8 cellular contexts compared by ENCODE assay signal in the genomic region with DNA sequence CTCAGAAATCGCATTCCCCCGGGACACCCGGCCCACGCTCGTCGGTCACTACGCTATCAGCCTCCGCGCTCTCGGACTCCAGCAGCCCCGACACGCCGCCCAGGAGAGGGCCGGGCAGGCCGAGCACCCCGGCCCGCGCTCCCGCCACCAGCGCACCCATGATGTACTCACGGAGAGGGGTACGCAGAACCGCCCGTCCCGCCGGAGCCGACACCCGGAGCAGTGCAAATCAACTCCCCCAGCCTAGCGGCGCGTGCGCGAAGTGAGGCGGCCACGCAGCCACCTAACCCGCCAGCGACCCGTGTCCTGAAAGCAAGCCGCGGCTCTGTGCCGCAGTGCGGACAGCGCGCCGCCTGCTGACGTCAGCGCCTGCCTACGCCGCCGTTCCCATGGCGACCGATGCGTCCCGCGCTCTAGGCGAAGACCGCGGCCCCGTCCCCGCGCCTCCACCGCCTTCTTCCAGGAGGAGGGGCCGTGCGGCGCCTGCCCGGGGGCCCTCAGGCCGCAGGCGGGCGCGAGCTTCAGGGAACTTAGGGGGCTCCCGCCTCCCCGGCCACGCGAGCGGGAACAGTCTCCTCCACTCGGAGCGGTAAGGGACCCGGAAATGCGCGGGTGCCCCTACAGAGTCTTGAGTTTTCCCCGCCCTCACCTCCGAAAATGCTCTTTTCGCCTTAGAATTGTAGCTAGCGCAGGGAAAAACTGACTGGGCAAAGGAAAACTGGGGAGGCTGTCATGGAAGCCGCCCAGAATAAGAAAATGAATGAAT. TPM values are rescaled to one million over a fixed set of nuclear protein-coding genes. Genes with fewer than 3 reads are reported as not detected.
DNase-seq lines count a peak whose midpoint lies in the region; ATAC-seq and TF ChIP-seq lines count a peak whose summit lies in the region.

A gene (minus strand): TSS at position 329 of the 766 bp plus-strand sequence. CDS start 5,503 bp downstream, outside the sequence.

- TF ChIP-seq CTCF in Peyer's patch (IDR thresholded peaks at IDR 0.05) (peak in 3 of 6 experiments; percentile 43 to 44 (median 44)), fibroblast of lung (conservative IDR thresholded peaks at IDR 0.05 in 1 of 2, IDR thresholded peaks at IDR 0.05 in 1 of 2; ENCODE audit: low read depth in 1 of 2, low read length in 2 of 2) (no peak)

- peak within 1 kb of the TSS; percentile 79 for H3K4me2 ChIP-seq in fibroblast of lung (ENCODE audit: extremely low read depth, insufficient read depth, low read length)

- peak within 1 kb of the TSS; percentile 84 to 95 (median 90) for H3K27ac ChIP-seq in Peyer's patch
- H3K27ac ChIP-seq in fibroblast of lung (ENCODE audit: insufficient read depth, low read length) = peak within 1 kb of the TSS; percentile 100
- H3K27ac ChIP-seq in naive thymus-derived CD4-positive, alpha-beta T cell (ENCODE audit: low read depth, low read length) = peak within 1 kb of the TSS; percentile 95

- H2AFZ ChIP-seq in fibroblast of lung (ENCODE audit: low read length) = peak within 1 kb of the TSS; percentile 79

- TF ChIP-seq POLR2A in Peyer's patch (IDR thresholded peaks at IDR 0.05) = peak; percentile 58 to 73

- in situ Hi-C loops in KBM-7 (cut with MboI; ENCODE audit: low pct_unique_long_range_greater_than_20kb, low sequenced_read_pairs) = no loop called here

- no peak within 1 kb of the TSS for H3K27ac Mint-ChIP-seq in activated T-cell treated with anti-CD3 and anti-CD28 coated beads, Interleukin-2, amount 50 U/mL, for 72 hours
- no peak within 1 kb of the TSS for H3K27ac Mint-ChIP-seq in naive thymus-derived CD4-positive, alpha-beta T cell
- no peak within 1 kb of the TSS for H3K27ac Mint-ChIP-seq in stimulated activated naive B cell treated with anti-CD40 and anti-IgM and Interleukin-4, amounts not matched to agents 10 μg/mL and 1 μg/mL and 100 μg/mL, for 72 hours

- H3K27me3 Mint-ChIP-seq in activated T-cell treated with anti-CD3 and anti-CD28 coated beads, Interleukin-2, amount 50 U/mL, for 72 hours (ENCODE audit: low read depth) = no peaks in the 10 kb centered on the region
- peaks cover 0 to 3% (median 0%) of the 10 kb centered on the region in 5 donors for H3K27me3 Mint-ChIP-seq in naive thymus-derived CD4-positive, alpha-beta T cell
- H3K27me3 Mint-ChIP-seq in stimulated activated naive B cell treated with anti-CD40 and anti-IgM and Interleukin-4, amounts not matched to agents 10 μg/mL and 1 μg/mL and 100 μg/mL, for 72 hours = no peaks in the 10 kb centered on the region

- H3K4me3 ChIP-seq in Peyer's patch (peak within 1 kb of the TSS; percentile 77 to 91 (median 82)), fibroblast of lung (replicated peaks in 1 of 4; ENCODE audit: control extremely low read depth in 1 of 4, insufficient read depth in 1 of 4, low read depth in 3 of 4, low read length in 4 of 4) (peak within 1 kb of the TSS; percentile 79 to 98 (median 94))
- peak within 1 kb of the TSS; percentile 64 for H3K4me3 ChIP-seq in naive thymus-derived CD4-positive, alpha-beta T cell (ENCODE audit: low read length)

- H3K4me1 Mint-ChIP-seq in activated T-cell treated with anti-CD3 and anti-CD28 coated beads, Interleukin-2, amount 50 U/mL, for 72 hours (ENCODE audit: low read depth) = peaks cover 14% of the 10 kb centered on the region
- H3K4me1 Mint-ChIP-seq in naive thymus-derived CD4-positive, alpha-beta T cell = peaks cover 4 to 19% (median 9%) of the 10 kb centered on the region in 7 donors
- peaks cover 0 to 18% of the 10 kb centered on the region in 2 donors for H3K4me1 Mint-ChIP-seq in stimulated activated naive B cell treated with anti-CD40 and anti-IgM and Interleukin-4, amounts not matched to agents 10 μg/mL and 1 μg/mL and 100 μg/mL, for 72 hours

- H3K9me3 ChIP-seq in Peyer's patch (no peaks in the 10 kb centered on the region), fibroblast of lung (ENCODE audit: control insufficient read depth, insufficient read depth, low read depth, low read length) (no peaks in the 10 kb centered on the region)
- no peaks in the 10 kb centered on the region for H3K9me3 ChIP-seq in naive thymus-derived CD4-positive, alpha-beta T cell (ENCODE audit: control insufficient read depth in 2 of 3, low read length in 3 of 3)

- no peaks in the 10 kb centered on the region for H3K27me3 ChIP-seq in Peyer's patch
- no peaks in the 10 kb centered on the region for H3K27me3 ChIP-seq in fibroblast of lung (ENCODE audit: control insufficient read depth, insufficient read depth, low read length)
- H3K27me3 ChIP-seq in naive thymus-derived CD4-positive, alpha-beta T cell (ENCODE audit: control insufficient read depth in 2 of 2, insufficient read depth in 2 of 2, low read length in 2 of 2) = no peaks in the 10 kb centered on the region

- POLR2A ChIA-PET in naive thymus-derived CD4-positive, alpha-beta T cell (lab: Charles Lee) = interaction anchor here (0.6 to 2.3 kb wide), 5 partner anchors 39 to 794 kb away, joined by 3 to 50 read pairs (median 4); a partner anchor contains a TSS

- peaks cover 0 to 16% of the 10 kb centered on the region in 2 donors for H3K36me3 Mint-ChIP-seq in activated T-cell treated with anti-CD3 and anti-CD28 coated beads, Interleukin-2, amount 50 U/mL, for 72 hours (ENCODE audit: insufficient read depth in 2 of 2)
- H3K36me3 Mint-ChIP-seq in naive thymus-derived CD4-positive, alpha-beta T cell = peaks cover 0 to 14% (median 0%) of the 10 kb centered on the region in 5 donors
- H3K36me3 Mint-ChIP-seq in stimulated activated naive B cell treated with anti-CD40 and anti-IgM and Interleukin-4, amounts not matched to agents 10 μg/mL and 1 μg/mL and 100 μg/mL, for 72 hours = peaks cover 20 to 21% of the 10 kb centered on the region in 2 donors

- DNase-seq in Daoy (ENCODE audit: low read depth) (peak; percentile 96), KBM-7 (peak; percentile 95), Peyer's patch (peak; percentile 94 to 97 (median 96)), fibroblast of lung (ENCODE audit: low read depth in 2 of 2) (peak; percentile 94 to 95)
- DNase-seq in activated T-cell treated with anti-CD3 and anti-CD28 coated beads, Interleukin-2, amount 50 U/mL, for 72 hours = peak; percentile 93 to 95
- peak; percentile 65 to 94 (median 85) for DNase-seq in naive thymus-derived CD4-positive, alpha-beta T cell
- peak; percentile 93 for DNase-seq in stimulated activated naive B cell treated with anti-CD40 and anti-IgM and Interleukin-4, amounts not matched to agents 10 μg/mL and 1 μg/mL and 100 μg/mL, for 72 hours

- H3K79me2 ChIP-seq in fibroblast of lung (ENCODE audit: control insufficient read depth, insufficient read depth, low read length) = peaks cover 20% of the 10 kb centered on the region

- intact Hi-C loops in naive thymus-derived CD4-positive, alpha-beta T cell (cut with micrococcal nuclease) = loop anchor here (1.0 to 10.0 kb wide), 15 partner anchors 40 to 1544 kb away; a partner anchor contains a TSS

- peak within 1 kb of the TSS; percentile 99 for H3K9ac ChIP-seq in fibroblast of lung (ENCODE audit: insufficient read depth, low read length)

- H3K4me1 ChIP-seq in Peyer's patch (peaks cover 0 to 10% (median 0%) of the 10 kb centered on the region in 4 donors), fibroblast of lung (ENCODE audit: control insufficient read depth, extremely low read depth, insufficient read depth, low read length) (peaks cover 5% of the 10 kb centered on the region)
- peaks cover 0 to 5% of the 10 kb centered on the region in 2 donors for H3K4me1 ChIP-seq in naive thymus-derived CD4-positive, alpha-beta T cell (ENCODE audit: control insufficient read depth in 2 of 2, insufficient read depth in 2 of 2, low read length in 2 of 2)

- ATAC-seq in GM21737 (IDR thresholded peaks at IDR 0.05; ENCODE audit: unreplicated experiment) = peak; percentile 96
- ATAC-seq in activated T-cell treated with anti-CD3 and anti-CD28 coated beads, Interleukin-2, amount 50 U/mL, for 72 hours (replicated peaks in 1 of 2) = peak; percentile 91 to 92
- peak; percentile 89 for ATAC-seq in naive thymus-derived CD4-positive, alpha-beta T cell
- peak; percentile 89 to 91 for ATAC-seq in stimulated activated naive B cell treated with anti-CD40 and anti-IgM and Interleukin-4, amounts not matched to agents 10 μg/mL and 1 μg/mL and 100 μg/mL, for 72 hours (replicated peaks)

- H3K36me3 ChIP-seq in Peyer's patch (no peaks in the 10 kb centered on the region), fibroblast of lung (ENCODE audit: control insufficient read depth, insufficient read depth, low read length) (peaks cover 2% of the 10 kb centered on the region)
- peaks cover 0 to 9% (median 0%) of the 10 kb centered on the region in 3 experiments for H3K36me3 ChIP-seq in naive thymus-derived CD4-positive, alpha-beta T cell (ENCODE audit: control insufficient read depth in 2 of 3, insufficient read depth in 3 of 3, low read length in 3 of 3)

- H3K4me3 Mint-ChIP-seq in activated T-cell treated with anti-CD3 and anti-CD28 coated beads, Interleukin-2, amount 50 U/mL, for 72 hours = no peak within 1 kb of the TSS
- H3K4me3 Mint-ChIP-seq in naive thymus-derived CD4-positive, alpha-beta T cell = peak within 1 kb of the TSS in 4 of 10 donors; percentile 32 to 53 (median 37)
- peak within 1 kb of the TSS; percentile 7 to 38 for H3K4me3 Mint-ChIP-seq in stimulated activated naive B cell treated with anti-CD40 and anti-IgM and Interleukin-4, amounts not matched to agents 10 μg/mL and 1 μg/mL and 100 μg/mL, for 72 hours

- H3K9me3 Mint-ChIP-seq in activated T-cell treated with anti-CD3 and anti-CD28 coated beads, Interleukin-2, amount 50 U/mL, for 72 hours = no peaks in the 10 kb centered on the region
- no peaks in the 10 kb centered on the region for H3K9me3 Mint-ChIP-seq in naive thymus-derived CD4-positive, alpha-beta T cell
- no peaks in the 10 kb centered on the region for H3K9me3 Mint-ChIP-seq in stimulated activated naive B cell treated with anti-CD40 and anti-IgM and Interleukin-4, amounts not matched to agents 10 μg/mL and 1 μg/mL and 100 μg/mL, for 72 hours

- CTCF ChIA-PET in naive thymus-derived CD4-positive, alpha-beta T cell (lab: Charles Lee) = interaction anchor here (0.6 to 1.7 kb wide), 2 partner anchors 729 to 878 kb away, joined by 3 to 5 read pairs; no protein-coding TSS in a partner anchor

- no peaks in the 10 kb centered on the region for H4K20me1 ChIP-seq in fibroblast of lung (ENCODE audit: control insufficient read depth, extremely low read depth, insufficient read depth, low read length)

RNA-seq across cellular contexts. Expression of the gene that starts here (rescaled TPM):
- 7.8 and 8.2 TPM in 2 replicates for total RNA-seq in Daoy (2014; rRNA removed; shearing (Covaris generic))
- total RNA-seq in Peyer's patch (100 to 1,000 TPM in 1 of 4 donors, 10 to 100 TPM in 2, 1 to 10 TPM in 1; 4.4 to 141 (median 17.6) TPM), fibroblast of lung (14.1 and 22.8 TPM in 2 replicates)
- total RNA-seq in activated T-cell treated with anti-CD3 and anti-CD28 coated beads, Interleukin-2, amount 50 U/mL, for 72 hours = 10 to 100 TPM; 48.7 to 62.8 TPM
- polyA plus RNA-seq in fibroblast of lung = 11.7 and 14.2 TPM in 2 replicates
- 7.4 and 9.3 TPM in 2 replicates for polyA plus RNA-seq in fibroblast of lung (2012)
- 0.47 and 2.6 TPM in 2 replicates for polyA minus RNA-seq in fibroblast of lung (ENCODE audit: low replicate concordance)
- total RNA-seq in naive thymus-derived CD4-positive, alpha-beta T cell = 10 to 100 TPM; 12.5 to 31.3 (median 26.3) TPM
- 1 to 10 TPM; 1.9 to 4.3 TPM for polyA plus RNA-seq in naive thymus-derived CD4-positive, alpha-beta T cell

Comparison
In these comparisons a context has a peak if more than half of its experiments do, and no peak if none do; other contexts are left out.
1. Peak in every context shown above with its lines: DNase-seq, ATAC-seq, H3K4me3 ChIP-seq and H3K27ac ChIP-seq.
2. H3K4me3 Mint-ChIP-seq: peak in stimulated activated naive B cell treated with anti-CD40 and anti-IgM and Interleukin-4, amounts not matched to agents 10 μg/mL and 1 μg/mL and 100 μg/mL, for 72 hours (2 of 2); none in activated T-cell treated with anti-CD3 and anti-CD28 coated beads, Interleukin-2, amount 50 U/mL, for 72 hours (0 of 2).